11 cellular contexts compared by ENCODE assay signal in the genomic region with DNA sequence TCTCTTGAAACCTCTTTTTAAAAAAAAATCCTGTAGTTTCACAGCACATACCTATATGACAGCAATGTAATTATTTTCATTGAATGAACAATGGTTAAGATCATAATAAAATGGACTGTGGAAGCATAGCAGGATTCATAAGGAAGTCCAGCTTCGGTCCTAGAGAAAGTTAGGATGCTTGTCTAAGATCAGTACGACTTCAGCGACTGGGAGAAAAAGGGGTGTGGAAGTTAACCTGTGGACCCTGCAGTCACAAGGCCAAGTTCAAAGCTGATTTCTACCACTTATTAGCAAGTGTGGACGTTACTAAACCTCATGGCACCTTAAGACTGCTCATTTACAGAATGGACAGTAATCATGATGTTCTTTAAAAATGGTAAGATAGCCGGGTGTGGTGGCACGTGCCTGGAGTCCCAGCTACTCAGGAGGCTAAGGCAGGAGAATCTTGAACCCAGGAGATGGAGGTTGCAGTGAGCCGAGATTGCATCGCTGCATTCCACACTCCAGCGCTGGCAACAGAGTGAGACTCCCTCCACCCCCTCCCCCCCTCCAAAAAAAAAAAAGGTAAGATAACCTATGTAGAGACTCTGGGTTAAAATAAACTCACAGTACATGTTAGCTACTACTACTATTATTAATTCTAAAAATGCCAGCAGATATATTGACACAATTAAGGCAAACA.
A peak's percentile ranks its signal among the peaks of the same experiment; 100 is the strongest.
DNase-seq lines count a peak whose midpoint lies in the region; ATAC-seq and TF ChIP-seq lines count a peak whose summit lies in the region.
"Had no signal": no experiment of that assay in that cellular context is flagged by ENCODE, and none has a peak within 500 bp of the region (broad histone marks: within the 10 kb centered on the region; RNA-seq: fewer than 3 reads in every experiment).

No MANE protein-coding gene starts in this region.

- peaks cover 32% of the 10 kb centered on the region for H3K27me3 Mint-ChIP-seq in activated CD4-positive, alpha-beta T cell treated with anti-CD3 and anti-CD28 coated beads for 36 hours
- H3K27me3 Mint-ChIP-seq in T-cell, result peaks cover 32 to 42% of the 10 kb centered on the region in 2 donors

- no peak for ATAC-seq in activated CD4-positive, alpha-beta T cell treated with anti-CD3 and anti-CD28 coated beads for 36 hours
- ATAC-seq in T-cell (replicated peaks in 1 of 4), result no peak
- ATAC-seq: gastrocnemius medialis had no signal

- H3K4me2 ChIP-seq in hepatocyte (peak overlapping the region; percentile 67), skeletal muscle satellite cell (ENCODE audit: low read length) (peak overlapping the region; percentile 81)

- H3K4me1 Mint-ChIP-seq in activated CD4-positive, alpha-beta T cell treated with anti-CD3 and anti-CD28 coated beads for 36 hours, result peaks cover 16% of the 10 kb centered on the region
- peaks cover 10 to 11% (median 10%) of the 10 kb centered on the region in 3 donors for H3K4me1 Mint-ChIP-seq in T-cell

- WGBS in hepatocyte (ENCODE audit: low lambda C conversion rate, missing lambda C conversion rate), result 72% methylated on average over 9 of the region's 9 CpGs

- no peak overlapping the region for H3K27ac ChIP-seq in hepatocyte
- H3K27ac ChIP-seq in RWPE1, result no peak overlapping the region
- H3K27ac ChIP-seq: gastrocnemius medialis had no signal

- H3K27me3 ChIP-seq in hepatocyte, result no peaks in the 10 kb centered on the region
- H3K27me3 ChIP-seq in skeletal muscle satellite cell (ENCODE audit: control insufficient read depth, insufficient read depth, low read length), result no peaks in the 10 kb centered on the region

- POLR2A ChIA-PET in activated CD4-positive, alpha-beta T cell treated with anti-CD3 and anti-CD28 coated beads for 36 hours (lab: Charles Lee), result interaction anchor here (0.8 kb wide), 1 partner anchor 299 kb away, joined by 3 read pairs; a partner anchor contains a TSS
- POLR2A ChIA-PET in T-cell (lab: Charles Lee) (no interaction called here), RWPE1 (lab: Yijun Ruan, JAX; ENCODE audit: low non-redundant PET) (no interaction called here)

- TF ChIP-seq CTCF in hepatocyte (IDR thresholded peaks at IDR 0.05; ENCODE audit: poor library complexity), result no peak
- TF ChIP-seq CTCF in RWPE1 (conservative IDR thresholded peaks at IDR 0.05; ENCODE audit: low read depth), result no peak

- CTCF ChIA-PET in activated CD4-positive, alpha-beta T cell treated with anti-CD3 and anti-CD28 coated beads for 36 hours (lab: Charles Lee), result interaction anchor here (0.9 to 1.5 kb wide), 3 partner anchors 9 to 251 kb away, joined by 3 to 4 read pairs (median 3); no protein-coding TSS in a partner anchor
- CTCF ChIA-PET in T-cell (lab: Charles Lee) (no interaction called here), RWPE1 (lab: Yijun Ruan, JAX) (interaction anchor here (0.5 to 1.0 kb wide), 2 partner anchors 9 to 69 kb away, joined by 4 read pairs; no protein-coding TSS in a partner anchor)

- H3K4me3 Mint-ChIP-seq in activated CD4-positive, alpha-beta T cell treated with anti-CD3 and anti-CD28 coated beads for 36 hours, result peak overlapping the region; percentile 47
- peak overlapping the region in 2 of 3 donors; percentile 68 to 73 for H3K4me3 Mint-ChIP-seq in T-cell

- no peaks in the 10 kb centered on the region for H3K9me3 Mint-ChIP-seq in activated CD4-positive, alpha-beta T cell treated with anti-CD3 and anti-CD28 coated beads for 36 hours (ENCODE audit: low read depth)
- no peaks in the 10 kb centered on the region for H3K9me3 Mint-ChIP-seq in T-cell

- no peaks in the 10 kb centered on the region for H3K9me2 ChIP-seq in hepatocyte (replicated peaks; ENCODE audit: insufficient read depth)

- no peak overlapping the region for H3K4me3 ChIP-seq in hepatocyte
- peak overlapping the region; percentile 68 for H3K4me3 ChIP-seq in skeletal muscle satellite cell (ENCODE audit: low read length)
- H3K4me3 ChIP-seq: gastrocnemius medialis had no signal

- DNase-seq in activated CD4-positive, alpha-beta T cell treated with anti-CD3 and anti-CD28 coated beads for 36 hours, result no peak
- no peak for DNase-seq in activated CD4-positive, alpha-beta T cell treated with anti-CD3 and anti-CD28 coated beads for 48 hours
- DNase-seq in T-cell (no peak), hepatocyte (ENCODE audit: low spot score) (no peak), RWPE1 (ENCODE audit: low spot score) (no peak), NCI-H446 (lab: John Stamatoyannopoulos, UW) (no peak), HPDE6-E6E7 (ENCODE audit: extremely low spot score) (no peak)
- DNase-seq: effector CD4-positive, alpha-beta T cell; gastrocnemius medialis; naive B cell had no signal

- H3K27ac Mint-ChIP-seq in activated CD4-positive, alpha-beta T cell treated with anti-CD3 and anti-CD28 coated beads for 36 hours, result no peak overlapping the region
- H3K27ac Mint-ChIP-seq in T-cell, result no peak overlapping the region
- H3K27ac Mint-ChIP-seq: naive B cell had no signal

- no peaks in the 10 kb centered on the region for H4K20me1 ChIP-seq in hepatocyte (ENCODE audit: insufficient read depth, poor library complexity, severe bottlenecking)

- no peaks in the 10 kb centered on the region for H3K36me3 Mint-ChIP-seq in activated CD4-positive, alpha-beta T cell treated with anti-CD3 and anti-CD28 coated beads for 36 hours (ENCODE audit: low read depth)
- H3K36me3 Mint-ChIP-seq in T-cell, result no peaks in the 10 kb centered on the region
- H3K36me3 Mint-ChIP-seq: naive B cell had no signal

- H3K9me3 ChIP-seq in hepatocyte (ENCODE audit: low read depth) (no peaks in the 10 kb centered on the region), skeletal muscle satellite cell (replicated peaks; ENCODE audit: low read length) (no peaks in the 10 kb centered on the region)
- H3K9me3 ChIP-seq: gastrocnemius medialis had no signal

- H3K4me1 ChIP-seq in hepatocyte (ENCODE audit: insufficient read depth) (peaks cover 22% of the 10 kb centered on the region), skeletal muscle satellite cell (ENCODE audit: control insufficient read depth, insufficient read depth, low read length) (peaks cover 23% of the 10 kb centered on the region)
- H3K4me1 ChIP-seq: gastrocnemius medialis had no signal

- intact Hi-C loops in activated CD4-positive, alpha-beta T cell treated with anti-CD3 and anti-CD28 coated beads for 36 hours (cut with DNase I, micrococcal nuclease), result no loop called here

- no peak overlapping the region for H2AFZ ChIP-seq in hepatocyte

- no peaks in the 10 kb centered on the region for H3K36me3 ChIP-seq in hepatocyte (replicated peaks; ENCODE audit: insufficient read depth, low read depth)
- no peaks in the 10 kb centered on the region for H3K36me3 ChIP-seq in skeletal muscle satellite cell (ENCODE audit: insufficient read depth, low read length)
- H3K36me3 ChIP-seq: gastrocnemius medialis had no signal

- no peaks in the 10 kb centered on the region for H3K79me2 ChIP-seq in hepatocyte

- peak overlapping the region; percentile 69 for H3K9ac ChIP-seq in skeletal muscle satellite cell (ENCODE audit: low read depth, low read length)

Comparison
In these comparisons a context has a peak if more than half of its experiments do, and no peak if none do; other contexts are left out.
1. CTCF ChIA-PET loops: an anchor here in activated CD4-positive, alpha-beta T cell treated with anti-CD3 and anti-CD28 coated beads for 36 hours (0.9 to 1.5 kb wide) and RWPE1 (0.5 to 1.0 kb wide); none called in T-cell.